In the genomic region with DNA sequence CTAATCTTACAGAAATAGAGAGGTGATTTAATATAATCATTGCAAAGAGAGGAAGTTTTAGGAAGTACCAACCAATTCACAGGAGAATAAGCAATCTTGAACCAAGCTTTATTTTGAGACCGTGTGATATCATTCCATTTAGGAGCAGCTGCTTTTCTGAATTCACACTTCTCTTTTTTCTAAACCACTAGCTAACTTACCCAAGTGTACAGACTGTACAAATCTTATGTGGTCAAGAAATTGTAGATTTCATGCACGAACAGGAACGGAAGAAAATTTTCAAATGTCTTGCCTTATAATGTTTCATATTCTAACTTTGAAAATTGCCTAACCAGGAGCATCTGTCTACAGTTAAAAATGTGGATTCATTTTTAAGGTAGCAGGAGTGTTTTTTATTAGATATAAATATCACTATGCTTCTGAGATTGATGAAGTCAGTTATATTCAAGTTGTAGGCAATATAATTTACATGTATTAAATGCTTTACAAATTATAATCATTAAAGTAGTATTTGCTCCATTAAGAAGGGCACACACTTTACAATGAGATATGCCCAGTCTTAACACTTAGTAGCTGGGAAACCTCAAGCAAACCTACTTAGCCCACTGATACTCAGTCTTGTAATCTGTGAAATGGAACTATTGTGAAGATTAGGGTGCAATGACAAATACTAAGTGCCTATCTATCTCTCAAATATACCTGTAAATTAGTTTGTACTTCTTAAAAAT, we compare ENCODE assay signal across 10 cellular contexts.
A peak's percentile ranks its signal among the peaks of the same experiment; 100 is the strongest.
DNase-seq lines count a peak whose midpoint lies in the region; ATAC-seq and TF ChIP-seq lines count a peak whose summit lies in the region.
"Had no signal": no experiment of that assay in that cellular context is flagged by ENCODE, and none has a peak within 500 bp of the region (broad histone marks: within the 10 kb centered on the region; RNA-seq: fewer than 3 reads in every experiment).

No MANE protein-coding gene starts in this region.

- H3K9me3 ChIP-seq in testis (no peaks in the 10 kb centered on the region), OCI-LY7 (ENCODE audit: low read length) (no peaks in the 10 kb centered on the region)
- H3K9me3 ChIP-seq in CD8-positive, alpha-beta memory T cell (ENCODE audit: low read length): no peaks in the 10 kb centered on the region
- H3K9me3 ChIP-seq: tibial nerve had no signal

- ATAC-seq in GM18867 (IDR thresholded peaks at IDR 0.05; ENCODE audit: unreplicated experiment): peak; percentile 85
- ATAC-seq in HG02678 (IDR thresholded peaks at IDR 0.05; ENCODE audit: unreplicated experiment): peak; percentile 84
- ATAC-seq in naive B cell (ENCODE audit: low read depth in 2 of 2): peak; percentile 90 to 94
- no peak for ATAC-seq in activated CD8-positive, alpha-beta T cell treated with anti-CD3 and anti-CD28 coated beads for 36 hours

- no peaks in the 10 kb centered on the region for H3K27me3 Mint-ChIP-seq in naive B cell
- H3K27me3 Mint-ChIP-seq in CD8-positive, alpha-beta memory T cell: no peaks in the 10 kb centered on the region
- no peaks in the 10 kb centered on the region for H3K27me3 Mint-ChIP-seq in activated CD8-positive, alpha-beta T cell treated with anti-CD3 and anti-CD28 coated beads for 36 hours

- peaks cover 10 to 34% (median 25%) of the 10 kb centered on the region in 3 donors for H3K4me1 Mint-ChIP-seq in naive B cell
- H3K4me1 Mint-ChIP-seq in CD8-positive, alpha-beta memory T cell: no peaks in the 10 kb centered on the region
- H3K4me1 Mint-ChIP-seq in activated CD8-positive, alpha-beta T cell treated with anti-CD3 and anti-CD28 coated beads for 36 hours (ENCODE audit: low read depth): peaks cover 1% of the 10 kb centered on the region

- no peaks in the 10 kb centered on the region for H3K36me3 Mint-ChIP-seq in naive B cell
- H3K36me3 Mint-ChIP-seq in CD8-positive, alpha-beta memory T cell: no peaks in the 10 kb centered on the region
- no peaks in the 10 kb centered on the region for H3K36me3 Mint-ChIP-seq in activated CD8-positive, alpha-beta T cell treated with anti-CD3 and anti-CD28 coated beads for 36 hours (ENCODE audit: low read depth)

- TF ChIP-seq CTCF in testis (IDR thresholded peaks at IDR 0.05) (no peak), OCI-LY7 (conservative IDR thresholded peaks at IDR 0.05; ENCODE audit: low read length) (no peak)
- TF ChIP-seq CTCF in activated CD8-positive, alpha-beta T cell treated with anti-CD3 and anti-CD28 coated beads for 36 hours (IDR thresholded peaks at IDR 0.05): no peak

- H3K4me2 ChIP-seq in OCI-LY7 (ENCODE audit: low read length): no peak overlapping the region

- H3K36me3 ChIP-seq in testis (ENCODE audit: low read depth, missing control alignments): no peaks in the 10 kb centered on the region
- no peaks in the 10 kb centered on the region for H3K36me3 ChIP-seq in OCI-LY7 (ENCODE audit: insufficient read depth, low read length)
- H3K36me3 ChIP-seq in CD8-positive, alpha-beta memory T cell (ENCODE audit: insufficient read depth, low read length): no peaks in the 10 kb centered on the region
- H3K36me3 ChIP-seq: tibial nerve had no signal

- BruUV-seq in OCI-LY7 (replicated peaks; lab: Mats Ljungman, UMichigan): no TSS peak

- H3K27ac ChIP-seq in testis (no peak overlapping the region), OCI-LY7 (ENCODE audit: low read depth, low read length, poor library complexity, severe bottlenecking) (no peak overlapping the region)
- no peak overlapping the region for H3K27ac ChIP-seq in CD8-positive, alpha-beta memory T cell (ENCODE audit: low read depth, low read length)

- TF ChIP-seq POLR2A in testis (IDR thresholded peaks at IDR 0.05): no peak

- WGBS in testis, 2 donors: 47 to 56% methylated on average over 3 of the region's 3 CpGs

- no peak overlapping the region for H3K4me3 ChIP-seq in testis
- H3K4me3 ChIP-seq in OCI-LY7 (ENCODE audit: low read depth, low read length, poor library complexity, severe bottlenecking): no peak overlapping the region
- H3K4me3 ChIP-seq in CD8-positive, alpha-beta memory T cell (ENCODE audit: low read length): no peak overlapping the region
- H3K4me3 ChIP-seq: tibial nerve had no signal

- no peak overlapping the region for H2AFZ ChIP-seq in OCI-LY7 (ENCODE audit: low read length)

- peaks cover 0 to 3% (median 0%) of the 10 kb centered on the region in 7 donors for H3K9me3 Mint-ChIP-seq in naive B cell
- H3K9me3 Mint-ChIP-seq in CD8-positive, alpha-beta memory T cell: peaks cover 0 to 6% (median 1%) of the 10 kb centered on the region in 5 donors
- no peaks in the 10 kb centered on the region for H3K9me3 Mint-ChIP-seq in activated CD8-positive, alpha-beta T cell treated with anti-CD3 and anti-CD28 coated beads for 36 hours

- H3K27me3 ChIP-seq in testis: no peaks in the 10 kb centered on the region
- H3K27me3 ChIP-seq in CD8-positive, alpha-beta memory T cell (ENCODE audit: insufficient read depth, low read length, poor library complexity, severe bottlenecking): no peaks in the 10 kb centered on the region
- H3K27me3 ChIP-seq: tibial nerve had no signal

- no peaks in the 10 kb centered on the region for H3K79me2 ChIP-seq in OCI-LY7 (ENCODE audit: insufficient read depth, low read depth, low read length)

- intact Hi-C loops in testis (cut with DNase I; ENCODE audit: low total_unique reads): no loop called here
- intact Hi-C loops in OCI-LY7 (cut with micrococcal nuclease; ENCODE audit: unreplicated experiment): no loop called here
- intact Hi-C loops in activated CD8-positive, alpha-beta T cell treated with anti-CD3 and anti-CD28 coated beads for 36 hours (cut with micrococcal nuclease): no loop called here

- no peaks in the 10 kb centered on the region for H3K9me2 ChIP-seq in OCI-LY7 (ENCODE audit: insufficient read depth, low read length)

- H3K4me3 Mint-ChIP-seq in naive B cell: peak overlapping the region in 7 of 8 donors; percentile 6 to 83 (median 58)
- H3K4me3 Mint-ChIP-seq in CD8-positive, alpha-beta memory T cell: no peak overlapping the region
- H3K4me3 Mint-ChIP-seq in activated CD8-positive, alpha-beta T cell treated with anti-CD3 and anti-CD28 coated beads for 36 hours: no peak overlapping the region

- H4K20me1 ChIP-seq in OCI-LY7 (ENCODE audit: insufficient read depth, low read length): no peaks in the 10 kb centered on the region

- DNase-seq in LHCN-M2 (ENCODE audit: low read depth): peak; percentile 94
- DNase-seq in naive B cell: peak; percentile 36
- no peak for DNase-seq in testis
- no peak for DNase-seq in OCI-LY7 (ENCODE audit: low spot score)
- DNase-seq in CD8-positive, alpha-beta memory T cell: no peak
- DNase-seq in activated CD8-positive, alpha-beta T cell treated with anti-CD3 and anti-CD28 coated beads for 36 hours: no peak
- DNase-seq: NCI-H1105 had no signal

- H3K4me1 ChIP-seq in testis (no peaks in the 10 kb centered on the region), OCI-LY7 (ENCODE audit: insufficient read depth, low read length, poor library complexity, severe bottlenecking) (no peaks in the 10 kb centered on the region)
- no peaks in the 10 kb centered on the region for H3K4me1 ChIP-seq in CD8-positive, alpha-beta memory T cell (ENCODE audit: insufficient read depth, low read length)

- peak overlapping the region in 2 of 6 donors; percentile 19 to 45 for H3K27ac Mint-ChIP-seq in naive B cell
- no peak overlapping the region for H3K27ac Mint-ChIP-seq in CD8-positive, alpha-beta memory T cell
- no peak overlapping the region for H3K27ac Mint-ChIP-seq in activated CD8-positive, alpha-beta T cell treated with anti-CD3 and anti-CD28 coated beads for 36 hours

- CTCF ChIA-PET in OCI-LY7 (lab: Charles Lee; ENCODE audit: unreplicated experiment): no interaction called here
- CTCF ChIA-PET in CD8-positive, alpha-beta memory T cell (lab: Charles Lee): no interaction called here
- CTCF ChIA-PET in activated CD8-positive, alpha-beta T cell treated with anti-CD3 and anti-CD28 coated beads for 36 hours (lab: Charles Lee): no interaction called here

- POLR2A ChIA-PET in OCI-LY7 (lab: Charles Lee): no interaction called here
- POLR2A ChIA-PET in CD8-positive, alpha-beta memory T cell (lab: Charles Lee): no interaction called here
- POLR2A ChIA-PET in activated CD8-positive, alpha-beta T cell treated with anti-CD3 and anti-CD28 coated beads for 36 hours (lab: Charles Lee): no interaction called here

Comparison
In these comparisons a context has a peak if more than half of its experiments do, and no peak if none do; other contexts are left out.
1. DNase-seq: peak in LHCN-M2 (single experiment) and naive B cell (single experiment); none in testis (single experiment), OCI-LY7 (single experiment), CD8-positive, alpha-beta memory T cell (0 of 5) and activated CD8-positive, alpha-beta T cell treated with anti-CD3 and anti-CD28 coated beads for 36 hours (single experiment).
2. H3K4me3 Mint-ChIP-seq: peak in naive B cell (7 of 8); none in CD8-positive, alpha-beta memory T cell (0 of 7) and activated CD8-positive, alpha-beta T cell treated with anti-CD3 and anti-CD28 coated beads for 36 hours (single experiment).